1 cellular context compared by ENCODE assay signal in the genomic region with DNA sequence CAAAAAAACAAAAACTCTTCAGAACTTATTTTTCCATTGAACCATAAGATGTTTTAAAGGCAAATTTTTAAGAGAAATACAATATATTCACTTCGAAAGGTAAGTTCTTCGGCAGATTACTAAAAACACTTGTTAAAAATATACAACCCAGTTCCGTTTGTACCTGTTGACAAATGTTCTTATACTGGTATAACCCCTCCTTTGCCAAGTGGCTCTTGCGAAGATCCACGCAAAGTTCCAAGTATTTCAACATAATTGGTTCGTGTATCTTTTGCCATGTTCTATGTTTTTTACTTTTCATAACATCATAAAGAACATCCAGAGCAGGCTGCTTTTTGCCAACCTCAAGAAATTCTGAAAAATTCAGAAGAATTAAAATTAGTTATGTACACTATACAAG.
TF ChIP-seq lines count a peak whose summit lies in the region.

No MANE protein-coding gene starts in this region.

TF ChIP-seq in HepG2, 621 proteins besides CTCF, POLR2A, EP300 and RAD21:
- TF ChIP-seq CEBPB (IDR thresholded peaks at IDR 0.05; ENCODE audit: borderline replicate concordance, low read depth, low read length), result 0 out of 2 replicates have a peak, but pooled peaks have one; percentile 40
- no peak for TF ChIP-seq ZNF850 (CRISPR knock-in tag; conservative IDR thresholded peaks at IDR 0.05)
- TF ChIP-seq KDM6A (CRISPR knock-in tag; IDR thresholded peaks at IDR 0.05; ENCODE audit: low read depth), result no peak
- no peak for TF ChIP-seq ZNF644 (CRISPR knock-in tag; IDR thresholded peaks at IDR 0.05; ENCODE audit: low read depth)
- 0 out of 2 replicates have a peak, but pooled peaks have one; percentile 19 for TF ChIP-seq RBFOX2 (IDR thresholded peaks at IDR 0.05; ENCODE audit: low read depth, low read length)
- TF ChIP-seq, protein P1, sequence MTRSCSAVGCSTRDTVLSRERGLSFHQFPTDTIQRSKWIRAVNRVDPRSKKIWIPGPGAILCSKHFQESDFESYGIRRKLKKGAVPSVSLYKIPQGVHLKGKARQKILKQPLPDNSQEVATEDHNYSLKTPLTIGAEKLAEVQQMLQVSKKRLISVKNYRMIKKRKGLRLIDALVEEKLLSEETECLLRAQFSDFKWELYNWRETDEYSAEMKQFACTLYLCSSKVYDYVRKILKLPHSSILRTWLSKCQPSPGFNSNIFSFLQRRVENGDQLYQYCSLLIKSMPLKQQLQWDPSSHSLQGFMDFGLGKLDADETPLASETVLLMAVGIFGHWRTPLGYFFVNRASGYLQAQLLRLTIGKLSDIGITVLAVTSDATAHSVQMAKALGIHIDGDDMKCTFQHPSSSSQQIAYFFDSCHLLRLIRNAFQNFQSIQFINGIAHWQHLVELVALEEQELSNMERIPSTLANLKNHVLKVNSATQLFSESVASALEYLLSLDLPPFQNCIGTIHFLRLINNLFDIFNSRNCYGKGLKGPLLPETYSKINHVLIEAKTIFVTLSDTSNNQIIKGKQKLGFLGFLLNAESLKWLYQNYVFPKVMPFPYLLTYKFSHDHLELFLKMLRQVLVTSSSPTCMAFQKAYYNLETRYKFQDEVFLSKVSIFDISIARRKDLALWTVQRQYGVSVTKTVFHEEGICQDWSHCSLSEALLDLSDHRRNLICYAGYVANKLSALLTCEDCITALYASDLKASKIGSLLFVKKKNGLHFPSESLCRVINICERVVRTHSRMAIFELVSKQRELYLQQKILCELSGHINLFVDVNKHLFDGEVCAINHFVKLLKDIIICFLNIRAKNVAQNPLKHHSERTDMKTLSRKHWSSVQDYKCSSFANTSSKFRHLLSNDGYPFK (CRISPR knock-in tag; IDR thresholded peaks at IDR 0.05; ENCODE audit: borderline replicate concordance), result no peak
- no peak for TF ChIP-seq CCAR2 (optimal IDR thresholded peaks at IDR 0.05; ENCODE audit: low read depth, low read length)
- TF ChIP-seq, protein P2, sequence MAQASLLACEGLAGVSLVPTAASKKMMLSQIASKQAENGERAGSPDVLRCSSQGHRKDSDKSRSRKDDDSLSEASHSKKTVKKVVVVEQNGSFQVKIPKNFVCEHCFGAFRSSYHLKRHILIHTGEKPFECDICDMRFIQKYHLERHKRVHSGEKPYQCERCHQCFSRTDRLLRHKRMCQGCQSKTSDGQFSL (CRISPR knock-in tag; IDR thresholded peaks at IDR 0.05), result no peak
